24 cellular contexts compared by ENCODE assay signal in the genomic region with DNA sequence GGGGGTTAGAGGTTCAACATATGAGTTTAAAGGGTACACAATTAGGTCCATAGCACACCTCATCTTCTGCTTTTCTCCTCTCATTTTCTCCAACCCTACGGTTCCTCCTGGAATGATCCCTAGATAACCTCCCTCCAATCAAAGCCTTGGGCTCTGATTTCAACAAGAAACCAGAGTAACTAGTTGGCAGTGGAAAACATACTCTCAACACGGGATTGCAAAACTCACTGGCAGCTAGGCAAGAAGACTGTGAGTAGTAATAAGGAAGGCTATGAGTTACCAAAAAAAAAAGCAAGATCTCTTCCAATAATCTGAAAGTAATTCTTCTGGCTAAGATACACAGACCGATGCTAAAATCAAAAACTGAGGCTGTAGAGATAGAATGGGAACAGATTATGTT. TPM values are rescaled to one million over a fixed set of nuclear protein-coding genes. Genes with fewer than 3 reads are reported as not detected.
A peak's percentile ranks its signal among the peaks of the same experiment; 100 is the strongest.
DNase-seq lines count a peak whose midpoint lies in the region; TF ChIP-seq lines count a peak whose summit lies in the region.
"Had no signal": no experiment of that assay in that cellular context is flagged by ENCODE, and none has a peak within 500 bp of the region (broad histone marks: within the 10 kb centered on the region; RNA-seq: fewer than 3 reads in every experiment).

No MANE protein-coding gene starts in this region.

- H3K9me3 ChIP-seq in tibial artery, result no peaks in the 10 kb centered on the region
- no peaks in the 10 kb centered on the region for H3K9me3 ChIP-seq in BE2C
- H3K9me3 ChIP-seq: HAP-1, Peyer's patch, SJSA1, transverse colon had no signal

- H3K4me3 ChIP-seq in tibial artery (no peak overlapping the region), BE2C (ENCODE audit: low read depth, low read length) (no peak overlapping the region)
- H3K4me3 ChIP-seq: HAP-1, Peyer's patch, SJSA1, transverse colon had no signal

- H3K4me1 ChIP-seq in tibial artery, result no peaks in the 10 kb centered on the region
- H3K4me1 ChIP-seq in BE2C, result no peaks in the 10 kb centered on the region
- H3K4me1 ChIP-seq: HAP-1, Peyer's patch, SJSA1, transverse colon had no signal

- intact Hi-C loops in tibial artery (cut with DNase I; ENCODE audit: low total_unique reads), result no loop called here
- intact Hi-C loops in posterior cingulate gyrus (cut with DNase I), result no loop called here
- intact Hi-C loops in activated T-helper 1 cell treated with anti-CD3 and anti-CD28 coated beads, Interleukin-12 subunit alpha, Interleukin-12 subunit beta, Interleukin-2, Interleukin-4 antibody, amounts not matched to agents 30 ng/mL and 10 ng/mL and 1 ng/mL, durations not matched to agents 14 hours and 24 hours and 36 hours (cut with micrococcal nuclease), result no loop called here

- H3K27me3 ChIP-seq in tibial artery (no peaks in the 10 kb centered on the region), BE2C (no peaks in the 10 kb centered on the region)
- H3K27me3 ChIP-seq: brain microvascular endothelial cell, Peyer's patch, SJSA1, transverse colon had no signal

- peak; percentile 32 for DNase-seq in GM04503 (ENCODE audit: low read depth)
- peak; percentile 88 for DNase-seq in fibroblast of gingiva (ENCODE audit: low read depth)
- peak; percentile 45 for DNase-seq in iris pigment epithelial cell (ENCODE audit: low read depth)
- peak; percentile 62 to 79 for DNase-seq in tibial artery
- DNase-seq in cortex of kidney (lab: John Stamatoyannopoulos, UW), result no peak
- DNase-seq in posterior cingulate gyrus, result no peak
- no peak for DNase-seq in BE2C
- no peak for DNase-seq in activated T-helper 1 cell treated with anti-CD3 and anti-CD28 coated beads, Interleukin-12 subunit alpha, Interleukin-12 subunit beta, Interleukin-2, Interleukin-4 antibody, amounts not matched to agents 30 ng/mL and 10 ng/mL and 1 ng/mL, durations not matched to agents 14 hours and 24 hours and 36 hours (ENCODE audit: low spot score)
- DNase-seq: activated CD4-positive, alpha-beta memory T cell treated with anti-CD3 and anti-CD28 coated beads, Interleukin-2, amount 10 ng/mL, durations not matched to agents 7 days and 5 days; activated gamma-delta T cell treated with Interleukin-2 at 50 U/mL for 16 hours; brain microvascular endothelial cell; effector memory CD8-positive, alpha-beta T cell; GDM1; NCI-H1048; NCI-H187 treated with DMSO at 0.1 percent for 48 hours; NCI-H526 treated with DMSO at 0.1 percent for 48 hours; nephron progenitor cell; Peyer's patch; stimulated activated naive CD8-positive, alpha-beta T cell treated with anti-CD3 and anti-CD28 coated beads, Interleukin-15, amount 100 ng/mL, for 72 hours; T-helper 1 cell; transverse colon had no signal

- H3K36me3 Mint-ChIP-seq in activated T-helper 1 cell treated with anti-CD3 and anti-CD28 coated beads, Interleukin-12 subunit alpha, Interleukin-12 subunit beta, Interleukin-2, Interleukin-4 antibody, amounts not matched to agents 30 ng/mL and 10 ng/mL and 1 ng/mL, durations not matched to agents 14 hours and 24 hours and 36 hours (ENCODE audit: low read depth), result no peaks in the 10 kb centered on the region

- no peaks in the 10 kb centered on the region for H3K27me3 Mint-ChIP-seq in activated T-helper 1 cell treated with anti-CD3 and anti-CD28 coated beads, Interleukin-12 subunit alpha, Interleukin-12 subunit beta, Interleukin-2, Interleukin-4 antibody, amounts not matched to agents 30 ng/mL and 10 ng/mL and 1 ng/mL, durations not matched to agents 14 hours and 24 hours and 36 hours (ENCODE audit: insufficient read depth)
- H3K27me3 Mint-ChIP-seq: activated CD4-positive, alpha-beta memory T cell treated with anti-CD3 and anti-CD28 coated beads, Interleukin-2, amount 10 ng/mL, durations not matched to agents 7 days and 5 days; B cell; effector memory CD8-positive, alpha-beta T cell; stimulated activated naive CD8-positive, alpha-beta T cell treated with anti-CD3 and anti-CD28 coated beads, Interleukin-15, amount 100 ng/mL, for 72 hours had no signal

- H3K9me3 Mint-ChIP-seq in activated T-helper 1 cell treated with anti-CD3 and anti-CD28 coated beads, Interleukin-12 subunit alpha, Interleukin-12 subunit beta, Interleukin-2, Interleukin-4 antibody, amounts not matched to agents 30 ng/mL and 10 ng/mL and 1 ng/mL, durations not matched to agents 14 hours and 24 hours and 36 hours, result no peaks in the 10 kb centered on the region
- H3K9me3 Mint-ChIP-seq: activated CD4-positive, alpha-beta memory T cell treated with anti-CD3 and anti-CD28 coated beads, Interleukin-2, amount 10 ng/mL, durations not matched to agents 7 days and 5 days; effector memory CD8-positive, alpha-beta T cell; nephron progenitor cell had no signal

- no peak overlapping the region for H3K4me3 Mint-ChIP-seq in activated T-helper 1 cell treated with anti-CD3 and anti-CD28 coated beads, Interleukin-12 subunit alpha, Interleukin-12 subunit beta, Interleukin-2, Interleukin-4 antibody, amounts not matched to agents 30 ng/mL and 10 ng/mL and 1 ng/mL, durations not matched to agents 14 hours and 24 hours and 36 hours
- H3K4me3 Mint-ChIP-seq: activated CD4-positive, alpha-beta memory T cell treated with anti-CD3 and anti-CD28 coated beads, Interleukin-2, amount 10 ng/mL, durations not matched to agents 7 days and 5 days; B cell; effector memory CD8-positive, alpha-beta T cell; nephron progenitor cell; stimulated activated naive CD8-positive, alpha-beta T cell treated with anti-CD3 and anti-CD28 coated beads, Interleukin-15, amount 100 ng/mL, for 72 hours had no signal

- H3K36me3 ChIP-seq in tibial artery, result no peaks in the 10 kb centered on the region
- no peaks in the 10 kb centered on the region for H3K36me3 ChIP-seq in BE2C
- H3K36me3 ChIP-seq: brain microvascular endothelial cell, HAP-1, Peyer's patch, SJSA1, transverse colon had no signal

- TF ChIP-seq CTCF in tibial artery (IDR thresholded peaks at IDR 0.05), result no peak
- TF ChIP-seq CTCF in BE2C (IDR thresholded peaks at IDR 0.05; ENCODE audit: low read depth, low read length), result no peak

- H3K4me1 Mint-ChIP-seq in activated T-helper 1 cell treated with anti-CD3 and anti-CD28 coated beads, Interleukin-12 subunit alpha, Interleukin-12 subunit beta, Interleukin-2, Interleukin-4 antibody, amounts not matched to agents 30 ng/mL and 10 ng/mL and 1 ng/mL, durations not matched to agents 14 hours and 24 hours and 36 hours (ENCODE audit: low read depth), result no peaks in the 10 kb centered on the region
- H3K4me1 Mint-ChIP-seq: activated CD4-positive, alpha-beta memory T cell treated with anti-CD3 and anti-CD28 coated beads, Interleukin-2, amount 10 ng/mL, durations not matched to agents 7 days and 5 days; B cell; nephron progenitor cell; stimulated activated naive CD8-positive, alpha-beta T cell treated with anti-CD3 and anti-CD28 coated beads, Interleukin-15, amount 100 ng/mL, for 72 hours had no signal

- H3K27ac Mint-ChIP-seq in activated T-helper 1 cell treated with anti-CD3 and anti-CD28 coated beads, Interleukin-12 subunit alpha, Interleukin-12 subunit beta, Interleukin-2, Interleukin-4 antibody, amounts not matched to agents 30 ng/mL and 10 ng/mL and 1 ng/mL, durations not matched to agents 14 hours and 24 hours and 36 hours, result no peak overlapping the region
- H3K27ac Mint-ChIP-seq: activated CD4-positive, alpha-beta memory T cell treated with anti-CD3 and anti-CD28 coated beads, Interleukin-2, amount 10 ng/mL, durations not matched to agents 7 days and 5 days; B cell; effector memory CD8-positive, alpha-beta T cell; nephron progenitor cell; stimulated activated naive CD8-positive, alpha-beta T cell treated with anti-CD3 and anti-CD28 coated beads, Interleukin-15, amount 100 ng/mL, for 72 hours had no signal

- no peak overlapping the region for H3K27ac ChIP-seq in tibial artery
- H3K27ac ChIP-seq: brain microvascular endothelial cell, Peyer's patch, SJSA1, transverse colon had no signal

RNA-seq across cellular contexts. Expression of gene CCDC102B, which starts 28.5 kb away (rescaled TPM):
- 2.5 TPM for polyA plus RNA-seq in BE2C (2012; ENCODE audit: insufficient read depth, insufficient read length, low read depth)
- total RNA-seq in activated T-helper 1 cell treated with anti-CD3 and anti-CD28 coated beads, Interleukin-12 subunit alpha, Interleukin-12 subunit beta, Interleukin-2, Interleukin-4 antibody, amounts not matched to agents 30 ng/mL and 10 ng/mL and 1 ng/mL, durations not matched to agents 14 hours and 24 hours and 36 hours, result 1.1 TPM in 2 replicates

RNA-seq across cellular contexts. Expression of gene TMX3, which starts 54.5 kb away (rescaled TPM):
- 13.8 TPM for polyA plus RNA-seq in BE2C (2012; ENCODE audit: insufficient read depth, insufficient read length, low read depth)
- total RNA-seq in activated T-helper 1 cell treated with anti-CD3 and anti-CD28 coated beads, Interleukin-12 subunit alpha, Interleukin-12 subunit beta, Interleukin-2, Interleukin-4 antibody, amounts not matched to agents 30 ng/mL and 10 ng/mL and 1 ng/mL, durations not matched to agents 14 hours and 24 hours and 36 hours, result 63.7 and 65.0 TPM in 2 replicates

Comparison
In these comparisons a context has a peak if more than half of its experiments do, and no peak if none do; other contexts are left out.
1. DNase-seq: peak in GM04503 (single experiment), fibroblast of gingiva (single experiment), iris pigment epithelial cell (single experiment) and tibial artery (2 of 2); none in cortex of kidney (single experiment), posterior cingulate gyrus (0 of 10), BE2C (single experiment) and activated T-helper 1 cell treated with anti-CD3 and anti-CD28 coated beads, Interleukin-12 subunit alpha, Interleukin-12 subunit beta, Interleukin-2, Interleukin-4 antibody, amounts not matched to agents 30 ng/mL and 10 ng/mL and 1 ng/mL, durations not matched to agents 14 hours and 24 hours and 36 hours (single experiment).